Comparison of ENCODE assay signal across 22 cellular contexts in the genomic region with DNA sequence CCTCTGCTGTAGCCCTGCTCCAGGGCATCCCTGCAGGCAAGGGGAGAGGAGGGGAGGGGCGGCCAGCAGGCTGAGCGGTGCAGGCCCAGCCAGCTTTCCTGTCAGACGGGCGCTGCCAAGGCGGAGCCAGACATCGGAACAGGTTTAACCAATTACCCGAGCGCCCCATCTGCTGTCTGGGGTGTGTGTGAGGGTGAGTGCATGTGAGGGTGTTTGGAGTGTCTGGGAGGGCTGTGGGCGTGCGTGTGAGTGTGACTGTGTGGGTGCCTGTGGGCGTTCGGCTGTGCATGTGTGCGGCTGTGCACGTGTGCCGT. TPM values are rescaled to one million over a fixed set of nuclear protein-coding genes. Genes with fewer than 3 reads are reported as not detected.
DNase-seq lines count a peak whose midpoint lies in the region; ATAC-seq and TF ChIP-seq lines count a peak whose summit lies in the region.
"Had no signal": no experiment of that assay in that cellular context is flagged by ENCODE, and none has a peak within 500 bp of the region (broad histone marks: within the 10 kb centered on the region; RNA-seq: fewer than 3 reads in every experiment).

No MANE protein-coding gene starts in this region.

- no peak for TF ChIP-seq RAD21 in SK-N-SH (IDR thresholded peaks at IDR 0.05; ENCODE audit: low read length)

- no peak overlapping the region for H2BK120ac ChIP-seq in H9 (ENCODE audit: low read depth, low read length, poor library complexity, severe bottlenecking)

- no peaks in the 10 kb centered on the region for H4K20me1 ChIP-seq in SK-N-SH (ENCODE audit: insufficient read depth)
- H4K20me1 ChIP-seq in H9 (ENCODE audit: control insufficient read depth, insufficient read depth, insufficient read length) = no peaks in the 10 kb centered on the region

- no peak overlapping the region for H3K4ac ChIP-seq in H9 (ENCODE audit: low read depth, low read length)

- H3K27ac ChIP-seq in SK-N-SH (ENCODE audit: low read depth in 2 of 2, low read length in 1 of 2) (no peak overlapping the region), H9 (ENCODE audit: insufficient read length, low read depth, low read length) (no peak overlapping the region)
- H3K27ac ChIP-seq: adrenal gland, neutrophil, vagina had no signal

- H3K36me3 Mint-ChIP-seq in H9 (ENCODE audit: insufficient read depth in 1 of 3, low read depth in 3 of 3) = peaks cover 5 to 7% (median 6%) of the 10 kb centered on the region in 3 experiments; a peak in 6 of 7 replicates
- H3K36me3 Mint-ChIP-seq: CD8-positive, alpha-beta memory T cell had no signal

- H3K9me3 ChIP-seq in SK-N-SH (no peaks in the 10 kb centered on the region), H9 (ENCODE audit: control insufficient read depth, low read depth, low read length) (no peaks in the 10 kb centered on the region), HAP-1 (no peaks in the 10 kb centered on the region)
- H3K9me3 ChIP-seq: adrenal gland, neutrophil, vagina had no signal

- no peak overlapping the region for H2BK20ac ChIP-seq in H9 (ENCODE audit: low read depth, low read length, poor library complexity, severe bottlenecking)

- no peak overlapping the region for H3T11ph ChIP-seq in H9 (ENCODE audit: low read length)

- ATAC-seq in left colon = peak; percentile 5
- ATAC-seq in HG03108 (IDR thresholded peaks at IDR 0.05; ENCODE audit: unreplicated experiment) = no peak
- ATAC-seq: left ventricle myocardium superior had no signal

- no peak overlapping the region for H3K23ac ChIP-seq in H9 (ENCODE audit: insufficient read length, low read depth, low read length)

- no peak overlapping the region for H3K56ac ChIP-seq in H9 (ENCODE audit: insufficient read length, low read depth, low read length)

- H3K79me2 ChIP-seq in SK-N-SH (ENCODE audit: insufficient read depth) (no peaks in the 10 kb centered on the region), H9 (ENCODE audit: insufficient read depth, low read length) (no peaks in the 10 kb centered on the region)

- DNase-seq in AG10803 (ENCODE audit: low read depth) = peak; percentile 39
- peak; percentile 50 for DNase-seq in GM03348 (ENCODE audit: low spot score)
- DNase-seq in SK-N-SH = peak; percentile 65
- no peak for DNase-seq in left colon
- no peak for DNase-seq in H9
- no peak for DNase-seq in HAP-1 (ENCODE audit: low spot score in 2 of 2)
- DNase-seq in dermis blood vessel endothelial cell = no peak
- DNase-seq: activated CD4-positive, alpha-beta T cell treated with anti-CD3 and anti-CD28 coated beads, Interleukin-2, amount 50 U/mL, for 1 hour; activated gamma-delta T cell treated with Interleukin-2 at 50 U/mL for 16 hours; adrenal gland; CD8-positive, alpha-beta memory T cell; erythroblast; NCI-H446 treated with DMSO at 0.1 percent for 48 hours; retina; SHP77; stimulated activated CD4-positive, alpha-beta T cell treated with anti-CD3 and anti-CD28 coated beads, Interleukin-12 subunit alpha, Interleukin-12 subunit beta, amount 100 ng/mL, for 4 hours; T-helper 1 cell had no signal

- H2AFZ ChIP-seq in SK-N-SH (ENCODE audit: low read depth) = no peak overlapping the region
- H2AFZ ChIP-seq in H9 (ENCODE audit: low read length) = no peak overlapping the region

- H2BK15ac ChIP-seq in H9 (ENCODE audit: low read depth, low read length) = no peak overlapping the region

- in situ Hi-C loops in HAP-1 (cut with MboI; ENCODE audit: low sequenced_read_pairs) = no loop called here

- H3K14ac ChIP-seq in H9 (ENCODE audit: insufficient read depth, low read length) = no peak overlapping the region; the same call in 1 of the 2 replicates

- H3K18ac ChIP-seq in H9 (ENCODE audit: insufficient read length, low read depth, low read length) = no peak overlapping the region

- H4K91ac ChIP-seq in H9 (ENCODE audit: insufficient read length, low read depth, low read length) = no peak overlapping the region

- no peaks in the 10 kb centered on the region for H3K79me1 ChIP-seq in H9 (ENCODE audit: insufficient read depth, low read depth, low read length, poor library complexity, severe bottlenecking)

- no peak for TF ChIP-seq EP300 in SK-N-SH (IDR thresholded peaks at IDR 0.05; ENCODE audit: borderline replicate concordance in 1 of 2, low read depth in 1 of 2, low read length in 1 of 2)

- H3K4me1 Mint-ChIP-seq in H9 = peaks cover 41 to 61% of the 10 kb centered on the region in 2 experiments
- H3K4me1 Mint-ChIP-seq: CD8-positive, alpha-beta memory T cell had no signal

- peaks cover 42% of the 10 kb centered on the region for H3K27me3 Mint-ChIP-seq in H9 (ENCODE audit: low read depth)

- H2AK5ac ChIP-seq in H9 (ENCODE audit: insufficient read length, low read length) = no peak overlapping the region

- H3F3A ChIP-seq in SK-N-SH (replicated peaks; ENCODE audit: insufficient read depth) = no peaks in the 10 kb centered on the region

- POLR2A ChIA-PET in SK-N-SH (lab: Yijun Ruan, JAX) = no interaction called here

- WGBS in SK-N-SH (ENCODE audit: low lambda C conversion rate) = 55% methylated on average over 7 of the region's 15 CpGs
- WGBS in H9 (ENCODE audit: extremely low coverage, insufficient read length, low lambda C conversion rate) = no CpG with 5 or more reads among the region's 15 CpGs

- H3K27me3 ChIP-seq in SK-N-SH (ENCODE audit: insufficient read depth) (no peaks in the 10 kb centered on the region), H9 (ENCODE audit: insufficient read depth, low read length) (no peaks in the 10 kb centered on the region; the same call in 1 of the 2 replicates), HAP-1 (ENCODE audit: low read depth) (no peaks in the 10 kb centered on the region; the same call in 1 of the 2 replicates)
- H3K27me3 ChIP-seq: adrenal gland, vagina had no signal

- TF ChIP-seq CTCF in AG10803 (conservative IDR thresholded peaks at IDR 0.05; ENCODE audit: low read length) (no peak), SK-N-SH (IDR thresholded peaks at IDR 0.05) (no peak), H9 (conservative IDR thresholded peaks at IDR 0.05) (no peak)

- no peak overlapping the region for H3K4me2 ChIP-seq in SK-N-SH
- H3K4me2 ChIP-seq in H9 (ENCODE audit: insufficient read depth, insufficient read length, low read length) = no peak overlapping the region

- peaks cover under 1% of the 10 kb centered on the region for H3K23me2 ChIP-seq in H9 (ENCODE audit: insufficient read length, low read depth, low read length, poor library complexity, severe bottlenecking)

- no peak overlapping the region for H3K27ac Mint-ChIP-seq in H9
- H3K27ac Mint-ChIP-seq: CD8-positive, alpha-beta memory T cell had no signal

- H3K9me3 Mint-ChIP-seq in H9 = no peaks in the 10 kb centered on the region
- H3K9me3 Mint-ChIP-seq: CD8-positive, alpha-beta memory T cell had no signal

- H3K9me2 ChIP-seq in SK-N-SH = no peaks in the 10 kb centered on the region

- no peak overlapping the region for H4K8ac ChIP-seq in H9 (replicated peaks; ENCODE audit: insufficient read length, low read depth, low read length)

- H3K4me3 Mint-ChIP-seq in H9 = no peak overlapping the region
- H3K4me3 Mint-ChIP-seq: CD8-positive, alpha-beta memory T cell had no signal

- intact Hi-C loops in left colon (cut with DNase I, micrococcal nuclease) = no loop called here

- CTCF ChIA-PET in SK-N-SH (lab: Yijun Ruan, JAX) = interaction anchor here (1.4 to 5.3 kb wide), 3 partner anchors 36 to 240 kb away, joined by 4 to 36 read pairs (median 8); no protein-coding TSS in a partner anchor

- no peaks in the 10 kb centered on the region for H3K36me3 ChIP-seq in SK-N-SH (replicated peaks in 1 of 2; ENCODE audit: control insufficient read depth in 1 of 2, insufficient read depth in 2 of 2, low read length in 1 of 2)
- no peaks in the 10 kb centered on the region for H3K36me3 ChIP-seq in HAP-1 (replicated peaks)
- H3K36me3 ChIP-seq: adrenal gland, vagina had no signal

- no peak overlapping the region for H2BK12ac ChIP-seq in H9 (ENCODE audit: insufficient read length, low read depth, low read length)

- no peak overlapping the region for H4K5ac ChIP-seq in H9 (ENCODE audit: insufficient read length, low read depth, low read length)

- no peak overlapping the region for H2BK5ac ChIP-seq in H9 (ENCODE audit: insufficient read length, low read length)

- H3K9ac ChIP-seq in SK-N-SH = no peak overlapping the region
- H3K9ac ChIP-seq in H9 (ENCODE audit: extremely low read depth, insufficient read length, low read length) = no peak overlapping the region

- H3K4me1 ChIP-seq in SK-N-SH (ENCODE audit: control insufficient read depth in 1 of 2, insufficient read depth in 2 of 2, low read depth in 1 of 2, low read length in 1 of 2) (peaks cover 0 to 11% of the 10 kb centered on the region in 2 experiments; a peak in 1 of 4 replicates), H9 (ENCODE audit: insufficient read depth, low read length) (peaks cover 3% of the 10 kb centered on the region; the same call in 1 of the 2 replicates), HAP-1 (no peaks in the 10 kb centered on the region)
- H3K4me1 ChIP-seq: adrenal gland had no signal

- H3K4me3 ChIP-seq in AG10803 (ENCODE audit: low read length) (no peak overlapping the region), SK-N-SH (ENCODE audit: low read depth in 2 of 2, low read length in 1 of 2) (no peak overlapping the region), HAP-1 (no peak overlapping the region)
- H3K4me3 ChIP-seq: adrenal gland, vagina had no signal

TF ChIP-seq in SK-N-SH, 30 proteins besides CTCF, POLR2A, EP300 and RAD21 (continues in another document):
- TF ChIP-seq TCF12 (IDR thresholded peaks at IDR 0.05) = no peak
- TF ChIP-seq, protein P1, sequence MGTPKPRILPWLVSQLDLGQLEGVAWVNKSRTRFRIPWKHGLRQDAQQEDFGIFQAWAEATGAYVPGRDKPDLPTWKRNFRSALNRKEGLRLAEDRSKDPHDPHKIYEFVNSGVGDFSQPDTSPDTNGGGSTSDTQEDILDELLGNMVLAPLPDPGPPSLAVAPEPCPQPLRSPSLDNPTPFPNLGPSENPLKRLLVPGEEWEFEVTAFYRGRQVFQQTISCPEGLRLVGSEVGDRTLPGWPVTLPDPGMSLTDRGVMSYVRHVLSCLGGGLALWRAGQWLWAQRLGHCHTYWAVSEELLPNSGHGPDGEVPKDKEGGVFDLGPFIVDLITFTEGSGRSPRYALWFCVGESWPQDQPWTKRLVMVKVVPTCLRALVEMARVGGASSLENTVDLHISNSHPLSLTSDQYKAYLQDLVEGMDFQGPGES (IDR thresholded peaks at IDR 0.05; ENCODE audit: low read depth, low read length) = no peak

RNA-seq across cellular contexts. Expression of a gene that starts 20.0 kb away (rescaled TPM):
- polyA plus RNA-seq in SK-N-SH (2012; rRNA removed) = not detected in 2 replicates
- not detected in 2 replicates for polyA plus RNA-seq in SK-N-SH (2012; cell fraction: cytosol; rRNA removed)
- not detected in 2 replicates for polyA plus RNA-seq in SK-N-SH (2012; cell fraction: nucleus; rRNA removed)
- total RNA-seq in left colon (1 to 10 TPM; 1.5 to 2.2 TPM), H9 (2021) (0.64 and 0.72 TPM in 2 replicates), dermis blood vessel endothelial cell (not detected in 2 replicates)
- total RNA-seq: cardiac septum, left ventricle myocardium superior, vagina had no signal
- polyA plus RNA-seq: CD8-positive, alpha-beta memory T cell had no signal

RNA-seq across cellular contexts. Expression of a gene that starts 50.1 kb away (rescaled TPM):
- 25.7 and 27.5 TPM in 2 replicates for polyA plus RNA-seq in SK-N-SH (2012; rRNA removed)
- polyA plus RNA-seq in SK-N-SH (2012; cell fraction: cytosol; rRNA removed) = 27.8 and 30.1 TPM in 2 replicates
- 15.1 and 18.6 TPM in 2 replicates for polyA plus RNA-seq in SK-N-SH (2012; cell fraction: nucleus; rRNA removed)
- 10 to 100 TPM; 77.8 to 81.9 TPM for total RNA-seq in left colon
- total RNA-seq in H9 (2021) = 7.3 and 7.6 TPM in 2 replicates
- 51.7 and 52.4 TPM in 2 replicates for total RNA-seq in dermis blood vessel endothelial cell

Comparison
In these comparisons a context has a peak if more than half of its experiments do, and no peak if none do; other contexts are left out.
1. DNase-seq: peak in AG10803 (single experiment), GM03348 (single experiment) and SK-N-SH (single experiment); none in left colon (0 of 2), H9 (single experiment), HAP-1 (0 of 2) and dermis blood vessel endothelial cell (single experiment).